17 cellular contexts compared by ENCODE assay signal in genomic region chr3:152458725-152459515, GRCh38.
DNase-seq lines count a peak whose midpoint lies in the region; ATAC-seq and TF ChIP-seq lines count a peak whose summit lies in the region.
"Had no signal": no experiment of that assay in that cellular context is flagged by ENCODE, and none has a peak within 500 bp of the region (broad histone marks: within the 10 kb centered on the region; RNA-seq: fewer than 3 reads in every experiment).

No MANE protein-coding gene starts in this region.

- H3K4me2 ChIP-seq in Karpas-422 (ENCODE audit: low read depth, low read length, poor library complexity, severe bottlenecking), result no peak overlapping the region
- H3K4me2 ChIP-seq in osteoblast (ENCODE audit: insufficient read depth, low read length), result no peak overlapping the region

- no peak for TF ChIP-seq CTCF in osteoblast (IDR thresholded peaks at IDR 0.05; ENCODE audit: extremely low read depth, low read depth, low read length)

- peaks cover 23% of the 10 kb centered on the region for H3K4me1 Mint-ChIP-seq in T-helper 1 cell treated with Interleukin-12 subunit alpha and Interleukin-12 subunit beta and Interleukin-4 antibody, amounts not matched to agents 30 μg/mL and 1 μg/mL, for 36 hours (ENCODE audit: low read depth)
- peaks cover 37% of the 10 kb centered on the region for H3K4me1 Mint-ChIP-seq in activated naive CD8-positive, alpha-beta T cell treated with anti-CD3 and anti-CD28 coated beads, Interleukin-2, amount 50 U/mL, for 24 hours

- H3K9me2 ChIP-seq in Karpas-422 (replicated peaks; ENCODE audit: insufficient read depth, low read length), result no peaks in the 10 kb centered on the region

- H3K9me3 Mint-ChIP-seq in T-helper 1 cell treated with Interleukin-12 subunit alpha and Interleukin-12 subunit beta and Interleukin-4 antibody, amounts not matched to agents 30 μg/mL and 1 μg/mL, for 36 hours, result no peaks in the 10 kb centered on the region
- H3K9me3 Mint-ChIP-seq in activated naive CD8-positive, alpha-beta T cell treated with anti-CD3 and anti-CD28 coated beads, Interleukin-2, amount 50 U/mL, for 24 hours, result no peaks in the 10 kb centered on the region
- H3K9me3 Mint-ChIP-seq: type B pancreatic cell had no signal

- H3K9ac ChIP-seq in SK-N-MC (ENCODE audit: insufficient read length), result peak overlapping the region; percentile 21
- H3K9ac ChIP-seq in Karpas-422 (ENCODE audit: low read length), result no peak overlapping the region

- H4K20me1 ChIP-seq in Karpas-422 (ENCODE audit: insufficient read depth, low read depth, low read length), result no peaks in the 10 kb centered on the region
- H4K20me1 ChIP-seq in osteoblast (ENCODE audit: insufficient read depth, low read length), result peaks cover 7% of the 10 kb centered on the region

- H3K27ac Mint-ChIP-seq in T-helper 1 cell treated with Interleukin-12 subunit alpha and Interleukin-12 subunit beta and Interleukin-4 antibody, amounts not matched to agents 30 μg/mL and 1 μg/mL, for 36 hours, result peak overlapping the region; percentile 43
- H3K27ac Mint-ChIP-seq in activated naive CD8-positive, alpha-beta T cell treated with anti-CD3 and anti-CD28 coated beads, Interleukin-2, amount 50 U/mL, for 24 hours, result peak overlapping the region; percentile 80
- H3K27ac Mint-ChIP-seq: type B pancreatic cell had no signal

- H3K79me2 ChIP-seq in Karpas-422 (ENCODE audit: low read length) (peaks cover 22% of the 10 kb centered on the region), osteoblast (ENCODE audit: insufficient read depth, low read length) (peaks cover 30% of the 10 kb centered on the region)

- H3K4me3 ChIP-seq in SK-N-MC, result peak overlapping the region; percentile 12
- no peak overlapping the region for H3K4me3 ChIP-seq in Karpas-422 (ENCODE audit: low read length)
- no peak overlapping the region for H3K4me3 ChIP-seq in osteoblast (ENCODE audit: insufficient read depth, low read length)
- H3K4me3 ChIP-seq: esophagus muscularis mucosa, lung, skin epidermis had no signal

- no peak overlapping the region for H3K4me3 Mint-ChIP-seq in T-helper 1 cell treated with Interleukin-12 subunit alpha and Interleukin-12 subunit beta and Interleukin-4 antibody, amounts not matched to agents 30 μg/mL and 1 μg/mL, for 36 hours
- H3K4me3 Mint-ChIP-seq in activated naive CD8-positive, alpha-beta T cell treated with anti-CD3 and anti-CD28 coated beads, Interleukin-2, amount 50 U/mL, for 24 hours, result peak overlapping the region; percentile 43
- H3K4me3 Mint-ChIP-seq: type B pancreatic cell had no signal

- H3K9me3 ChIP-seq in SK-N-MC (ENCODE audit: low read depth, low read length), result no peaks in the 10 kb centered on the region
- no peaks in the 10 kb centered on the region for H3K9me3 ChIP-seq in Karpas-422 (ENCODE audit: low read length)
- H3K9me3 ChIP-seq in osteoblast (ENCODE audit: low read depth, low read length), result no peaks in the 10 kb centered on the region
- H3K9me3 ChIP-seq: esophagus muscularis mucosa had no signal

- H3K36me3 ChIP-seq in SK-N-MC (ENCODE audit: insufficient read depth, low read length), result peaks cover 55% of the 10 kb centered on the region
- H3K36me3 ChIP-seq in Karpas-422 (ENCODE audit: insufficient read depth, low read length), result peaks cover 68% of the 10 kb centered on the region
- H3K36me3 ChIP-seq in osteoblast (ENCODE audit: insufficient read depth, low read length), result peaks cover 77% of the 10 kb centered on the region

- H3K27me3 ChIP-seq in Karpas-422 (ENCODE audit: low read length) (no peaks in the 10 kb centered on the region), osteoblast (ENCODE audit: insufficient read depth, low read length) (no peaks in the 10 kb centered on the region)
- H3K27me3 ChIP-seq: esophagus muscularis mucosa had no signal

- peak; percentile 59 for ATAC-seq in activated naive CD8-positive, alpha-beta T cell treated with anti-CD3 and anti-CD28 coated beads, Interleukin-2, amount 50 U/mL, for 24 hours
- no peak for ATAC-seq in HG03095 (IDR thresholded peaks at IDR 0.05; ENCODE audit: unreplicated experiment)
- ATAC-seq: HepG2 had no signal

- H3K27ac ChIP-seq in SK-N-MC (peak overlapping the region; percentile 87), Karpas-422 (ENCODE audit: low read length) (no peak overlapping the region), osteoblast (ENCODE audit: low read depth, low read length) (no peak overlapping the region)
- H3K27ac ChIP-seq: esophagus muscularis mucosa had no signal

- H3K27me3 Mint-ChIP-seq in T-helper 1 cell treated with Interleukin-12 subunit alpha and Interleukin-12 subunit beta and Interleukin-4 antibody, amounts not matched to agents 30 μg/mL and 1 μg/mL, for 36 hours (ENCODE audit: low read depth), result no peaks in the 10 kb centered on the region
- H3K27me3 Mint-ChIP-seq in activated naive CD8-positive, alpha-beta T cell treated with anti-CD3 and anti-CD28 coated beads, Interleukin-2, amount 50 U/mL, for 24 hours, result no peaks in the 10 kb centered on the region
- H3K27me3 Mint-ChIP-seq: type B pancreatic cell had no signal

- H3K4me1 ChIP-seq in Karpas-422 (ENCODE audit: low read length) (peaks cover 9% of the 10 kb centered on the region; the same call in 1 of the 2 replicates), osteoblast (ENCODE audit: insufficient read depth, low read length) (peaks cover 7% of the 10 kb centered on the region)

- H2AFZ ChIP-seq in Karpas-422 (ENCODE audit: low read length) (no peak overlapping the region), osteoblast (ENCODE audit: low read length) (no peak overlapping the region)

- DNase-seq in T-helper 1 cell (no peak), SK-N-MC (ENCODE audit: low read depth, low spot score) (no peak), pons (ENCODE audit: low spot score) (peak; percentile 32), Karpas-422 (no peak), osteoblast (ENCODE audit: insufficient read length, low spot score, missing footprints) (no peak)
- peak; percentile 32 for DNase-seq in activated naive CD8-positive, alpha-beta T cell treated with anti-CD3 and anti-CD28 coated beads, Interleukin-2, amount 50 U/mL, for 24 hours
- DNase-seq: 8988T, cerebellar nuclear complex, DMS 273 treated with DMSO at 0.1 percent for 48 hours, NCI-H1694 treated with DMSO at 0.1 percent for 48 hours had no signal

- peaks cover 36% of the 10 kb centered on the region for H3K36me3 Mint-ChIP-seq in T-helper 1 cell treated with Interleukin-12 subunit alpha and Interleukin-12 subunit beta and Interleukin-4 antibody, amounts not matched to agents 30 μg/mL and 1 μg/mL, for 36 hours (ENCODE audit: low read depth)
- H3K36me3 Mint-ChIP-seq in activated naive CD8-positive, alpha-beta T cell treated with anti-CD3 and anti-CD28 coated beads, Interleukin-2, amount 50 U/mL, for 24 hours (ENCODE audit: low read depth), result peaks cover 50% of the 10 kb centered on the region

Comparison
In these comparisons a context has a peak if more than half of its experiments do, and no peak if none do; other contexts are left out.
1. DNase-seq: peak in activated naive CD8-positive, alpha-beta T cell treated with anti-CD3 and anti-CD28 coated beads, Interleukin-2, amount 50 U/mL, for 24 hours (single experiment) and pons (single experiment); none in T-helper 1 cell (0 of 5), SK-N-MC (single experiment), Karpas-422 (single experiment) and osteoblast (single experiment).